In the genomic region with DNA sequence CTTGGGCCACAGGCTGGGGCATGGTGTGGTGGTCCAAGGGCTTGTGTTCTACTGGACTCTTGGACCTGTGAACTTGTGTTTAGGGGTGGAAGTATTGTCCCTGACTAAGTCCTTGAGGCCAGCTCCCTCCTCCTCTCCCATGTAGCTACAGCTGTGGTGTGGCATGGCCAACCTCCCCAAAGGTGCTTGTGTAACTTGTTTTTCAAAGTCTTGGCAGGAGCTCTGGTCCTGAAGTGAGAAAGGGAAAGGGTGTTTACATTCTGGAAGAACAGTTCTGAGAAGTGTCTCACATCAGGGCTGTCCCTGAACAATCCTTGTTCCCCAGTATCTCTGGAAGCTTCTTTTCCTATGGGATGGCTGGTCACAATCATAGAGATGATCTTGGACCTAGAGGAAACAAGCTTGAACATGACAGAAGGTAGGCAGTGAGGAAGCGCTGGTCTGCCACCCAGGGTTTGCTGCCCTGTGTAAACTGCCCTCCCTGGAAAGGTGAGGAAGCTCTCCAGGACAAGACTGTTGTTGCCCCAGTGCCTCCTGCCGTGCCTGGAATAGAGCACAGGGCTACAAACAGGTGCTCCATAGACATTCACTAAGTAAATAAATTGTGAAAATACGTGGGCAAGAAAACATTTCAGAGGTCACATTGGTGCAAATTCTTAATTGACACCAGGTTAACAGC, we compare ENCODE assay signal across 9 cellular contexts.
A peak's percentile ranks its signal among the peaks of the same experiment; 100 is the strongest.
DNase-seq lines count a peak whose midpoint lies in the region; ATAC-seq, FAIRE-seq and TF ChIP-seq lines count a peak whose summit lies in the region.
"Had no signal": no experiment of that assay in that cellular context is flagged by ENCODE, and none has a peak within 500 bp of the region (broad histone marks: within the 10 kb centered on the region; RNA-seq: fewer than 3 reads in every experiment).

No MANE protein-coding gene starts in this region.

- CTCF ChIA-PET in endothelial cell of umbilical vein (lab: Charles Lee), result interaction anchor here (1.5 to 2.1 kb wide), 2 partner anchors 9 to 44 kb away, joined by 6 to 7 read pairs; no protein-coding TSS in a partner anchor

- H3K36me3 ChIP-seq in Peyer's patch, result no peaks in the 10 kb centered on the region
- no peaks in the 10 kb centered on the region for H3K36me3 ChIP-seq in endothelial cell of umbilical vein (ENCODE audit: control insufficient read depth in 2 of 2, extremely low read depth in 1 of 2, insufficient read depth in 2 of 2, low read length in 2 of 2)
- no peaks in the 10 kb centered on the region for H3K36me3 ChIP-seq in lung (ENCODE audit: control insufficient read depth in 2 of 2, insufficient read depth in 2 of 2, low read length in 2 of 2)
- no peaks in the 10 kb centered on the region for H3K36me3 ChIP-seq in testis (ENCODE audit: low read depth, missing control alignments)
- H3K36me3 ChIP-seq in osteoblast (ENCODE audit: insufficient read depth, low read length), result no peaks in the 10 kb centered on the region

- no peaks in the 10 kb centered on the region for H3K9me3 ChIP-seq in Peyer's patch
- H3K9me3 ChIP-seq in endothelial cell of umbilical vein (replicated peaks; ENCODE audit: control insufficient read depth, insufficient read depth, low read length), result no peaks in the 10 kb centered on the region
- H3K9me3 ChIP-seq in lung (ENCODE audit: control insufficient read depth in 2 of 2, insufficient read depth in 1 of 2, low read length in 1 of 2), result no peaks in the 10 kb centered on the region
- no peaks in the 10 kb centered on the region for H3K9me3 ChIP-seq in testis
- no peaks in the 10 kb centered on the region for H3K9me3 ChIP-seq in osteoblast (ENCODE audit: low read depth, low read length)

- in situ Hi-C loops in KBM-7 (cut with MboI; ENCODE audit: low pct_unique_long_range_greater_than_20kb, low sequenced_read_pairs), result no loop called here

- POLR2A ChIA-PET in endothelial cell of umbilical vein (lab: Charles Lee), result interaction anchor here (0.8 kb wide), 1 partner anchor 65 kb away, joined by 3 read pairs; the partner anchor contains the start of gene KLF9

- no peak for TF ChIP-seq CTCF in Peyer's patch (IDR thresholded peaks at IDR 0.05)
- TF ChIP-seq CTCF in endothelial cell of umbilical vein (IDR thresholded peaks at IDR 0.05; ENCODE audit: extremely low read depth in 1 of 2, insufficient read depth in 1 of 2, low read depth in 1 of 2, low read length in 2 of 2), result no peak
- TF ChIP-seq CTCF in lung (IDR thresholded peaks at IDR 0.05; ENCODE audit: control extremely low read depth, extremely low read depth), result no peak
- TF ChIP-seq CTCF in testis (IDR thresholded peaks at IDR 0.05), result no peak
- no peak for TF ChIP-seq CTCF in osteoblast (IDR thresholded peaks at IDR 0.05; ENCODE audit: extremely low read depth, low read depth, low read length)

- H2AFZ ChIP-seq in endothelial cell of umbilical vein (ENCODE audit: low read depth, low read length) (no peak overlapping the region), osteoblast (ENCODE audit: low read length) (no peak overlapping the region)

- BruUV-seq in endothelial cell of umbilical vein (replicated peaks; lab: Mats Ljungman, UMichigan), result TSS peak; percentile 57

- no peak for ATAC-seq in lung (ENCODE audit: insufficient read depth, low FRiP score)
- no peak for ATAC-seq in GM19397 (IDR thresholded peaks at IDR 0.05; ENCODE audit: unreplicated experiment)

- H3K79me2 ChIP-seq in endothelial cell of umbilical vein (ENCODE audit: control insufficient read depth, insufficient read depth, low read length) (no peaks in the 10 kb centered on the region), osteoblast (ENCODE audit: insufficient read depth, low read length) (no peaks in the 10 kb centered on the region)

- H3K4me3 ChIP-seq in Peyer's patch (no peak overlapping the region), endothelial cell of umbilical vein (replicated peaks in 1 of 3; ENCODE audit: insufficient read depth in 1 of 3, low read depth in 1 of 3, low read length in 3 of 3) (no peak overlapping the region), lung (no peak overlapping the region), testis (no peak overlapping the region), osteoblast (ENCODE audit: insufficient read depth, low read length) (no peak overlapping the region)

- WGBS in lung, 2 donors, result 55 to 75% methylated on average over 3 of the region's 3 CpGs
- WGBS in testis, 2 donors, result 79 to 96% methylated on average over 3 of the region's 3 CpGs

- H3K27ac ChIP-seq in Peyer's patch (peak overlapping the region; percentile 55 to 94 (median 84)), endothelial cell of umbilical vein (ENCODE audit: insufficient read depth, low read depth, low read length) (peak overlapping the region; percentile 69), lung (ENCODE audit: low read depth in 1 of 2, low read length in 1 of 2) (peak overlapping the region; percentile 96 to 98), testis (peak overlapping the region; percentile 80 to 97), osteoblast (ENCODE audit: low read depth, low read length) (no peak overlapping the region)

- peaks cover 0 to 30% (median 11%) of the 10 kb centered on the region in 4 donors for H3K4me1 ChIP-seq in Peyer's patch
- peaks cover 39% of the 10 kb centered on the region for H3K4me1 ChIP-seq in endothelial cell of umbilical vein (ENCODE audit: control insufficient read depth, extremely low read depth, insufficient read depth, low read length)
- H3K4me1 ChIP-seq in lung (ENCODE audit: control insufficient read depth in 2 of 2, insufficient read depth in 2 of 2, low read length in 2 of 2), result peaks cover 26 to 39% of the 10 kb centered on the region in 2 donors
- peaks cover 43% of the 10 kb centered on the region for H3K4me1 ChIP-seq in testis
- H3K4me1 ChIP-seq in osteoblast (ENCODE audit: insufficient read depth, low read length), result peaks cover 16% of the 10 kb centered on the region

- dilution Hi-C loops in endothelial cell of umbilical vein (cut with MboI; ENCODE audit: extremely low pct_ligation_motif_present, low sequenced_read_pairs), result no loop called here

- TF ChIP-seq POLR2A in Peyer's patch (IDR thresholded peaks at IDR 0.05) (no peak), endothelial cell of umbilical vein (IDR thresholded peaks at IDR 0.05; ENCODE audit: low read depth, low read length) (no peak), testis (IDR thresholded peaks at IDR 0.05) (no peak)

- no peaks in the 10 kb centered on the region for H3K9me1 ChIP-seq in endothelial cell of umbilical vein (replicated peaks; ENCODE audit: control insufficient read depth, extremely low read depth, insufficient read depth, low read length)

- FAIRE-seq in endothelial cell of umbilical vein (lab: Jason Lieb, UNC), result no peak

- intact Hi-C loops in endothelial cell of umbilical vein (cut with micrococcal nuclease), result no loop called here
- intact Hi-C loops in testis (cut with DNase I; ENCODE audit: low total_unique reads), result no loop called here

- peak in 2 of 3 donors; percentile 53 to 55 for DNase-seq in Peyer's patch
- peak; percentile 28 for DNase-seq in endothelial cell of umbilical vein (ENCODE audit: low read depth, low spot score)
- DNase-seq in lung (ENCODE audit: low spot score), result peak; percentile 63
- DNase-seq in testis, result no peak
- no peak for DNase-seq in osteoblast (ENCODE audit: insufficient read length, low spot score, missing footprints)
- no peak for DNase-seq in KBM-7
- no peak for DNase-seq in DMS79 (lab: John Stamatoyannopoulos, UW)
- DNase-seq: activated effector memory CD4-positive, alpha-beta T cell treated with Interleukin-2 at 50 U/mL for 16 hours had no signal

- H3K9ac ChIP-seq in endothelial cell of umbilical vein (replicated peaks; ENCODE audit: extremely low read depth, insufficient read depth, low read length), result no peak overlapping the region

- no peaks in the 10 kb centered on the region for H3K27me3 ChIP-seq in Peyer's patch
- no peaks in the 10 kb centered on the region for H3K27me3 ChIP-seq in endothelial cell of umbilical vein (ENCODE audit: control insufficient read depth in 2 of 2, insufficient read depth in 2 of 2, low read length in 2 of 2)
- H3K27me3 ChIP-seq in lung (ENCODE audit: control insufficient read depth, insufficient read depth), result no peaks in the 10 kb centered on the region
- no peaks in the 10 kb centered on the region for H3K27me3 ChIP-seq in testis
- no peaks in the 10 kb centered on the region for H3K27me3 ChIP-seq in osteoblast (ENCODE audit: insufficient read depth, low read length)

- no peak overlapping the region for H3K4me2 ChIP-seq in endothelial cell of umbilical vein (ENCODE audit: insufficient read depth, low read length)
- no peak overlapping the region for H3K4me2 ChIP-seq in osteoblast (ENCODE audit: insufficient read depth, low read length)

- H4K20me1 ChIP-seq in endothelial cell of umbilical vein (replicated peaks; ENCODE audit: control insufficient read depth, extremely low read depth, insufficient read depth, low read length) (no peaks in the 10 kb centered on the region), osteoblast (ENCODE audit: insufficient read depth, low read length) (no peaks in the 10 kb centered on the region)

TF ChIP-seq in endothelial cell of umbilical vein, 7 proteins besides CTCF, POLR2A, EP300 and RAD21:
- TF ChIP-seq JUN (IDR thresholded peaks at IDR 0.05; ENCODE audit: borderline replicate concordance, insufficient read depth, insufficient read length, low read depth), result no peak
- no peak for TF ChIP-seq GATA2 (IDR thresholded peaks at IDR 0.05; ENCODE audit: insufficient read depth, insufficient read length, low read depth, low read length)
- TF ChIP-seq, protein P1, sequence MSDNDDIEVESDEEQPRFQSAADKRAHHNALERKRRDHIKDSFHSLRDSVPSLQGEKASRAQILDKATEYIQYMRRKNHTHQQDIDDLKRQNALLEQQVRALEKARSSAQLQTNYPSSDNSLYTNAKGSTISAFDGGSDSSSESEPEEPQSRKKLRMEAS (IDR thresholded peaks at IDR 0.05; ENCODE audit: insufficient read depth, insufficient read length), result no peak
- no peak for TF ChIP-seq POLR2AphosphoS5 (IDR thresholded peaks at IDR 0.05; ENCODE audit: insufficient read depth, low read depth, low read length)
- no peak for TF ChIP-seq EZH2 (IDR thresholded peaks at IDR 0.05; ENCODE audit: borderline replicate concordance, low read depth, low read length, severe bottlenecking)
- TF ChIP-seq MYC (IDR thresholded peaks at IDR 0.05; ENCODE audit: low read depth, low read length), result no peak
- no peak for TF ChIP-seq FOS (IDR thresholded peaks at IDR 0.05; ENCODE audit: borderline replicate concordance, insufficient read depth, low read length)
TF ChIP-seq in endothelial cell of umbilical vein: peak in this region for 0.

Comparison
In these comparisons a context has a peak if more than half of its experiments do, and no peak if none do; other contexts are left out.
1. DNase-seq: peak in Peyer's patch (2 of 3), endothelial cell of umbilical vein (single experiment) and lung (single experiment); none in testis (single experiment), osteoblast (single experiment), KBM-7 (single experiment) and DMS79 (single experiment).